Comparison of ENCODE assay signal across 19 cellular contexts in the genomic region with DNA sequence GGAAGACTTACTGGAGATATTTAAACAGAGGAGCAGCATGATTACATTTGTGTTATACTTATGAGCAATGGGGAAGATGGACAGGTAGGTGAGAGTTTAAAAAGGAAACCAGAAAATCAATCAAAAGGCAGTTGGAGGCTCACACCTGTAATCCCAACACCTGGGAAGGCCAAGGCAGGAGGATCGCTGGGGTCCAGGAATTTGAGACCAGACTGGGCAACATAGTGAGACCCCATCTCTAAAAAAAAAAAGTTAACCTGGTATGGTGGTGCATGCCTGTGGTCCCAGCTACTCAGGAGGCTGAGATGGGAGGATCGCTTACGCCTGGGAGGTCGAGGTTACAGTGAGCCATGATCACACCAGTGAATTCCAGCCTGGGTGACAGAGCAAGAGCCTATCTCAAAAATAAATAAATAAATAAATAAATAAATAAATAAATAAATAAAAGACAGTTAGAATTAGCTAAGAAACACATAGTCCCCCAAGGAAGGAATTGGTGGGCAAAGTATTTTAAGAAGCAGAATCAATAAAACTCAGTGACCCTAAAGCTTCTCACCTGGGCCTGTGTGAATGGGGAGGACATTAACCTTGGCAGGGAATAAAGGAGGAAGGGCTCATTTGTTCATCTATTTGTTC.
"Had no signal": no experiment of that assay in that cellular context is flagged by ENCODE, and none has a peak within 500 bp of the region (broad histone marks: within the 10 kb centered on the region; RNA-seq: fewer than 3 reads in every experiment).

No MANE protein-coding gene starts in this region.

- H3K27me3 ChIP-seq: colonic mucosa, right atrium auricular region, testis, tibial nerve, upper lobe of right lung, vagina had no signal

- H3K4me3 Mint-ChIP-seq: naive thymus-derived CD4-positive, alpha-beta T cell; nephron progenitor cell; stimulated activated naive B cell treated with anti-CD40 and anti-IgM and Interleukin-4, amounts not matched to agents 10 μg/mL and 1 μg/mL and 100 μg/mL, for 72 hours; stimulated activated naive CD8-positive, alpha-beta T cell treated with anti-CD3 and anti-CD28 coated beads, Interleukin-15, amount 100 ng/mL, for 72 hours had no signal

- H3K27ac ChIP-seq: colonic mucosa, right atrium auricular region, testis, upper lobe of right lung, vagina had no signal

- FAIRE-seq: endothelial cell of umbilical vein, islet of Langerhans had no signal

- H3K9me3 ChIP-seq: colonic mucosa, right atrium auricular region, testis, tibial nerve, upper lobe of right lung, vagina had no signal

- H3K4me1 Mint-ChIP-seq: stimulated activated naive B cell treated with anti-CD40 and anti-IgM and Interleukin-4, amounts not matched to agents 10 μg/mL and 1 μg/mL and 100 μg/mL, for 72 hours had no signal

- H3K36me3 Mint-ChIP-seq: stimulated activated naive B cell treated with anti-CD40 and anti-IgM and Interleukin-4, amounts not matched to agents 10 μg/mL and 1 μg/mL and 100 μg/mL, for 72 hours had no signal

- H3K36me3 ChIP-seq: colonic mucosa, right atrium auricular region, tibial nerve, upper lobe of right lung, vagina had no signal

- DNase-seq: colonic mucosa; dermis blood vessel endothelial cell; erythroblast; foreskin melanocyte; hippocampal formation; kidney glomerular epithelial cell; naive thymus-derived CD4-positive, alpha-beta T cell; nephron progenitor cell; stimulated activated CD4-positive, alpha-beta T cell treated with anti-CD3 and anti-CD28 coated beads, Interleukin-2, amount 100 ng/mL, for 48 hours; stimulated activated naive B cell treated with anti-CD40 and anti-IgM and Interleukin-4, amounts not matched to agents 10 μg/mL and 1 μg/mL and 100 μg/mL, for 72 hours; stimulated activated naive CD8-positive, alpha-beta T cell treated with anti-CD3 and anti-CD28 coated beads, Interleukin-15, amount 100 ng/mL, for 72 hours; testis had no signal

- H3K4me3 ChIP-seq: colonic mucosa, right atrium auricular region, smooth muscle cell, testis, tibial nerve, upper lobe of right lung, vagina had no signal

- H3K4me1 ChIP-seq: colonic mucosa, testis, upper lobe of right lung had no signal

- H3K27ac Mint-ChIP-seq: nephron progenitor cell; stimulated activated naive B cell treated with anti-CD40 and anti-IgM and Interleukin-4, amounts not matched to agents 10 μg/mL and 1 μg/mL and 100 μg/mL, for 72 hours; stimulated activated naive CD8-positive, alpha-beta T cell treated with anti-CD3 and anti-CD28 coated beads, Interleukin-15, amount 100 ng/mL, for 72 hours had no signal

- H3K4me2 ChIP-seq: smooth muscle cell had no signal

- ATAC-seq: naive thymus-derived CD4-positive, alpha-beta T cell; stimulated activated naive B cell treated with anti-CD40 and anti-IgM and Interleukin-4, amounts not matched to agents 10 μg/mL and 1 μg/mL and 100 μg/mL, for 72 hours; stimulated activated naive CD8-positive, alpha-beta T cell treated with anti-CD3 and anti-CD28 coated beads, Interleukin-15, amount 100 ng/mL, for 72 hours had no signal

- H3K27me3 Mint-ChIP-seq: stimulated activated naive CD8-positive, alpha-beta T cell treated with anti-CD3 and anti-CD28 coated beads, Interleukin-15, amount 100 ng/mL, for 72 hours had no signal

- H3K9me3 Mint-ChIP-seq: naive thymus-derived CD4-positive, alpha-beta T cell; nephron progenitor cell; stimulated activated naive B cell treated with anti-CD40 and anti-IgM and Interleukin-4, amounts not matched to agents 10 μg/mL and 1 μg/mL and 100 μg/mL, for 72 hours; stimulated activated naive CD8-positive, alpha-beta T cell treated with anti-CD3 and anti-CD28 coated beads, Interleukin-15, amount 100 ng/mL, for 72 hours had no signal
